ENCODE assay signal across 8 cellular contexts in the genomic region with DNA sequence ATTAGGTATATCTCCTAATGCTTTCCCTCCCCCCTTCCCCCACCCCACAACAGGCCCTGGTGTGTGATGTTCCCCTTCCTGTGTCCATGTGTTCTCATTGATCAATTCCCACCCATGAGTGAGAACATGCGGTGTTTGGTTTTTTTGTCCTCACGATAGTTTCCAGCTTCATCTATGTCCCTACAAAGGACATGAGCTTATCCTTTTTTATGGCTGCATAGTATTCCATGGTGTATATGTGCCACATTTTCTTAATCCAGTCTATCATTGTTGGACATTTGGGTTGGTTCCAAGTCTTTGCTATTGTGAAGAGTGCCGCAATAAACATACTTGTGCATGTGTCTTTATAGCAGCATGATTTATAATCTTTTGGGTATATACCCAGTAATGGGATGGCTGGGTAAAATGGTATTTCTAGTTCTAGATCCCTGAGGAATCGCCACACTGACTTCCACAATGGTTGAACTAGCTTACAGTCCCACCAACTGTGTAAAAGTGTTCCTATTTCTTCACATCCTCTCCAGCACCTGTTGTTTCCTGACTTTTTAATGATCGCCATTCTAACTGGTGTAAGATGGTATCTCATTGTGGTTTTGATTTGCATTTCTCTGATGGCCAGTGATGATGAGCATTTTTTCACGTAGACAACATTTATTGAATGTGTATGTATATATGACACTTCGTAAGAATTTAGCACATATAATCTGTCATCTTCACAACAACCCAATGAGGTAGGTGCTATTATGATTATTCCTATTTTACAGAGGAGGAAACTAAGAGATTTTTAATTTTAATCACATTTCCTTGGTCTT. TPM values are rescaled to one million over a fixed set of nuclear protein-coding genes. Genes with fewer than 3 reads are reported as not detected.
DNase-seq lines count a peak whose midpoint lies in the region; ATAC-seq, FAIRE-seq and TF ChIP-seq lines count a peak whose summit lies in the region.
"Not testable (repeated sequence)": the region's sequence is repeated elsewhere in the genome, so short reads cannot be mapped to it uniquely, and the experiment has no call there.

No MANE protein-coding gene starts in this region.

- H3K4me3 Mint-ChIP-seq in CD4-positive, alpha-beta memory T cell, result peak overlapping the region in 3 of 8 donors; percentile 12 to 53 (median 43)
- H3K4me3 Mint-ChIP-seq in activated B cell treated with CpG ODN at 0.5 μM for 24 hours (peak overlapping the region; percentile 69), natural killer cell (peak overlapping the region; percentile 3)
- peak overlapping the region; percentile 29 for H3K4me3 Mint-ChIP-seq in activated T-cell treated with anti-CD3 and anti-CD28 coated beads, Interleukin-2, amount 50 U/mL, for 24 hours
- peak overlapping the region; percentile 10 for H3K4me3 Mint-ChIP-seq in activated naive CD4-positive, alpha-beta T cell treated with anti-CD3 and anti-CD28 coated beads for 36 hours
- H3K4me3 Mint-ChIP-seq in stimulated activated naive CD8-positive, alpha-beta T cell treated with anti-CD3 and anti-CD28 coated beads, Interleukin-15, Interleukin-2, amounts not matched to agents 100 ng/mL and 50 ng/mL, for 24 hours, result peak overlapping the region; percentile 79

- not testable (repeated sequence) for FAIRE-seq in GM12878 (lab: Jason Lieb, UNC)

- H3K27me3 ChIP-seq in CD4-positive, alpha-beta memory T cell (ENCODE audit: insufficient read depth, low read length); OCI-LY1 (ENCODE audit: insufficient read depth, low read length); GM12878 (replicated peaks in 1 of 2; ENCODE audit: control insufficient read depth in 2 of 2, insufficient read depth in 2 of 2, low read length in 1 of 2): not testable (repeated sequence)

- intact Hi-C loops in CD4-positive, alpha-beta memory T cell (cut with micrococcal nuclease), result loop anchor here (10.0 kb wide), 1 partner anchor 285 kb away; no protein-coding TSS in a partner anchor
- intact Hi-C loops in activated B cell treated with CpG ODN at 0.5 μM for 24 hours (cut with micrococcal nuclease), result loop anchor here (2.0 kb wide), 1 partner anchor 71 kb away; no protein-coding TSS in a partner anchor
- intact Hi-C loops in activated naive CD4-positive, alpha-beta T cell treated with anti-CD3 and anti-CD28 coated beads for 36 hours (cut with micrococcal nuclease), result loop anchor here (10.0 kb wide), 1 partner anchor 785 kb away; no protein-coding TSS in a partner anchor
- intact Hi-C loops in GM12878 (cut with micrococcal nuclease; ENCODE audit: unreplicated experiment), result loop anchor here (10.0 kb wide), 1 partner anchor 185 kb away; no protein-coding TSS in a partner anchor
- intact Hi-C loops in natural killer cell (cut with micrococcal nuclease), result not testable (repeated sequence)

- 71% methylated on average over 7 of the region's 7 CpGs for WGBS in GM12878 (ENCODE audit: insufficient coverage, insufficient replicate concordance, low lambda C conversion rate, missing lambda C conversion rate)

- H3K9ac ChIP-seq in OCI-LY1 (ENCODE audit: low read length); GM12878 (ENCODE audit: control insufficient read depth, insufficient read depth, low read length): not testable (repeated sequence)

- H3F3A ChIP-seq in OCI-LY1 (ENCODE audit: insufficient read depth, low read length), result not testable (repeated sequence)

- H3K9me3 ChIP-seq in CD4-positive, alpha-beta memory T cell (ENCODE audit: control insufficient read depth in 1 of 2, low read length in 2 of 2); OCI-LY1 (ENCODE audit: low read length); GM12878 (replicated peaks; ENCODE audit: control insufficient read depth, insufficient read depth, low read length): not testable (repeated sequence)

- not testable (repeated sequence) for ATAC-seq in activated B cell treated with CpG ODN at 0.5 μM for 24 hours (ENCODE audit: low read depth); GM12878
- peak; percentile 40 to 71 (median 56) for ATAC-seq in natural killer cell

- not testable (repeated sequence) for BruUV-seq in GM12878 (replicated peaks; lab: Mats Ljungman, UMichigan)

- not testable (repeated sequence) for H3K9me3 Mint-ChIP-seq in CD4-positive, alpha-beta memory T cell; activated B cell treated with CpG ODN at 0.5 μM for 24 hours; activated T-cell treated with anti-CD3 and anti-CD28 coated beads, Interleukin-2, amount 50 U/mL, for 24 hours; activated naive CD4-positive, alpha-beta T cell treated with anti-CD3 and anti-CD28 coated beads for 36 hours; natural killer cell; stimulated activated naive CD8-positive, alpha-beta T cell treated with anti-CD3 and anti-CD28 coated beads, Interleukin-15, Interleukin-2, amounts not matched to agents 100 ng/mL and 50 ng/mL, for 24 hours

- peaks cover 17% of the 10 kb centered on the region; the same call in 1 of the 2 replicates for H4K20me1 ChIP-seq in OCI-LY1 (ENCODE audit: insufficient read depth, low read length)
- H4K20me1 ChIP-seq in GM12878 (ENCODE audit: control insufficient read depth, insufficient read depth), result not testable (repeated sequence)

- H3K36me3 ChIP-seq in CD4-positive, alpha-beta memory T cell (ENCODE audit: insufficient read depth, low read length), result peaks cover 10% of the 10 kb centered on the region
- H3K36me3 ChIP-seq in OCI-LY1 (ENCODE audit: insufficient read depth, low read length) (peaks cover 95% of the 10 kb centered on the region), GM12878 (ENCODE audit: control insufficient read depth in 2 of 2, insufficient read depth in 2 of 2, low read length in 1 of 2) (peaks cover 0 to 26% of the 10 kb centered on the region in 2 experiments; a peak in 2 of 4 replicates)

- H3K4me3 ChIP-seq in CD4-positive, alpha-beta memory T cell (ENCODE audit: low read length in 2 of 2), result not testable (repeated sequence)
- H3K4me3 ChIP-seq in OCI-LY1 (ENCODE audit: low read depth, low read length, poor library complexity, severe bottlenecking) (peak overlapping the region; percentile 25), GM12878 (peak overlapping the region; percentile 38; the same call in 1 of the 2 replicates)

- not testable (repeated sequence) for DNase-seq in CD4-positive, alpha-beta memory T cell; activated B cell treated with CpG ODN at 0.5 μM for 24 hours; activated T-cell treated with anti-CD3 and anti-CD28 coated beads, Interleukin-2, amount 50 U/mL, for 24 hours; activated naive CD4-positive, alpha-beta T cell treated with anti-CD3 and anti-CD28 coated beads for 36 hours; GM12878 (ENCODE audit: low read depth, low spot score); natural killer cell

- peaks cover 39 to 65% (median 52%) of the 10 kb centered on the region in 4 donors for H3K4me1 Mint-ChIP-seq in CD4-positive, alpha-beta memory T cell
- H3K4me1 Mint-ChIP-seq in activated B cell treated with CpG ODN at 0.5 μM for 24 hours, result peaks cover 72% of the 10 kb centered on the region
- H3K4me1 Mint-ChIP-seq in activated T-cell treated with anti-CD3 and anti-CD28 coated beads, Interleukin-2, amount 50 U/mL, for 24 hours (ENCODE audit: low read depth), result peaks cover 73% of the 10 kb centered on the region
- H3K4me1 Mint-ChIP-seq in activated naive CD4-positive, alpha-beta T cell treated with anti-CD3 and anti-CD28 coated beads for 36 hours (ENCODE audit: low read depth), result peaks cover 68% of the 10 kb centered on the region
- peaks cover 68 to 71% of the 10 kb centered on the region in 2 donors for H3K4me1 Mint-ChIP-seq in natural killer cell
- peaks cover 81% of the 10 kb centered on the region for H3K4me1 Mint-ChIP-seq in stimulated activated naive CD8-positive, alpha-beta T cell treated with anti-CD3 and anti-CD28 coated beads, Interleukin-15, Interleukin-2, amounts not matched to agents 100 ng/mL and 50 ng/mL, for 24 hours (ENCODE audit: low read depth)

- peaks cover 50% of the 10 kb centered on the region for H3K4me1 ChIP-seq in CD4-positive, alpha-beta memory T cell (ENCODE audit: insufficient read depth, low read length)
- peaks cover 57% of the 10 kb centered on the region for H3K4me1 ChIP-seq in OCI-LY1 (ENCODE audit: insufficient read depth, low read length, severe bottlenecking)
- not testable (repeated sequence) for H3K4me1 ChIP-seq in GM12878 (ENCODE audit: control insufficient read depth, insufficient read depth, low read length)

- not testable (repeated sequence) for TF ChIP-seq CTCF in OCI-LY1 (IDR thresholded peaks at IDR 0.05; ENCODE audit: low read length); activated B cell treated with CpG ODN at 0.5 μM for 24 hours (IDR thresholded peaks at IDR 0.05); GM12878 (IDR thresholded peaks at IDR 0.05 in 2 of 3, conservative IDR thresholded peaks at IDR 0.05 in 1 of 3; ENCODE audit: control insufficient read depth in 2 of 3, extremely low read depth in 1 of 3, insufficient read depth in 1 of 3, low read depth in 3 of 3, low read length in 3 of 3); natural killer cell (IDR thresholded peaks at IDR 0.05)

- H3K27ac ChIP-seq in CD4-positive, alpha-beta memory T cell (ENCODE audit: low read depth, low read length); GM12878 (ENCODE audit: control insufficient read depth, insufficient read depth): not testable (repeated sequence)
- H3K27ac ChIP-seq in OCI-LY1 (ENCODE audit: low read depth, low read length, poor library complexity, severe bottlenecking), result peak overlapping the region; percentile 69

- H3K27me3 Mint-ChIP-seq in CD4-positive, alpha-beta memory T cell; activated B cell treated with CpG ODN at 0.5 μM for 24 hours; activated T-cell treated with anti-CD3 and anti-CD28 coated beads, Interleukin-2, amount 50 U/mL, for 24 hours; activated naive CD4-positive, alpha-beta T cell treated with anti-CD3 and anti-CD28 coated beads for 36 hours (ENCODE audit: low read depth); natural killer cell (ENCODE audit: low read depth in 2 of 2); stimulated activated naive CD8-positive, alpha-beta T cell treated with anti-CD3 and anti-CD28 coated beads, Interleukin-15, Interleukin-2, amounts not matched to agents 100 ng/mL and 50 ng/mL, for 24 hours: not testable (repeated sequence)

- H3K4me2 ChIP-seq in OCI-LY1 (ENCODE audit: low read length) (peak overlapping the region; percentile 42; the same call in 1 of the 2 replicates), GM12878 (ENCODE audit: control insufficient read depth, insufficient read depth) (peak overlapping the region; percentile 50)

- not testable (repeated sequence) for TF ChIP-seq RAD21 in GM12878 (IDR thresholded peaks at IDR 0.05; ENCODE audit: insufficient read depth, low read depth, low read length)

- TF ChIP-seq EP300 in GM12878 (IDR thresholded peaks at IDR 0.05; ENCODE audit: borderline replicate concordance in 1 of 2, control insufficient read depth in 1 of 2, low read depth in 2 of 2, low read length in 2 of 2), result not testable (repeated sequence)

- peaks cover 24 to 38% of the 10 kb centered on the region in 2 donors for H3K36me3 Mint-ChIP-seq in CD4-positive, alpha-beta memory T cell
- H3K36me3 Mint-ChIP-seq in activated B cell treated with CpG ODN at 0.5 μM for 24 hours (ENCODE audit: low read depth), result peaks cover 80% of the 10 kb centered on the region
- H3K36me3 Mint-ChIP-seq in activated T-cell treated with anti-CD3 and anti-CD28 coated beads, Interleukin-2, amount 50 U/mL, for 24 hours (ENCODE audit: low read depth), result peaks cover 83% of the 10 kb centered on the region
- peaks cover 39% of the 10 kb centered on the region for H3K36me3 Mint-ChIP-seq in activated naive CD4-positive, alpha-beta T cell treated with anti-CD3 and anti-CD28 coated beads for 36 hours (ENCODE audit: low read depth)
- peaks cover 17% of the 10 kb centered on the region for H3K36me3 Mint-ChIP-seq in natural killer cell
- peaks cover 85% of the 10 kb centered on the region for H3K36me3 Mint-ChIP-seq in stimulated activated naive CD8-positive, alpha-beta T cell treated with anti-CD3 and anti-CD28 coated beads, Interleukin-15, Interleukin-2, amounts not matched to agents 100 ng/mL and 50 ng/mL, for 24 hours (ENCODE audit: low read depth)

- peaks cover 93% of the 10 kb centered on the region for H3K79me2 ChIP-seq in OCI-LY1 (ENCODE audit: insufficient read depth, low read length)
- H3K79me2 ChIP-seq in GM12878 (ENCODE audit: control insufficient read depth, insufficient read depth, low read length), result peaks cover 78% of the 10 kb centered on the region

- RAD21 ChIA-PET in GM12878 (lab: Charles Lee; ENCODE audit: unreplicated experiment), result interaction anchor here (1.3 to 1.7 kb wide), 2 partner anchors 9 to 57 kb away, joined by 5 to 8 read pairs; no protein-coding TSS in a partner anchor

- CTCF ChIA-PET in CD4-positive, alpha-beta memory T cell (lab: Charles Lee; ENCODE audit: partially characterized antibody), result interaction anchor here (1.3 kb wide), 1 partner anchor 8 kb away, joined by 3 read pairs; no protein-coding TSS in a partner anchor
- CTCF ChIA-PET in activated B cell treated with CpG ODN at 0.5 μM for 24 hours (lab: Charles Lee), result not testable (repeated sequence)
- CTCF ChIA-PET in activated naive CD4-positive, alpha-beta T cell treated with anti-CD3 and anti-CD28 coated beads for 36 hours (lab: Charles Lee), result interaction anchor here (0.6 to 1.0 kb wide), 2 partner anchors 70 to 94 kb away, joined by 3 read pairs; no protein-coding TSS in a partner anchor
- CTCF ChIA-PET in GM12878 (lab: Yijun Ruan, JAX), result interaction anchor here (1.8 kb wide), 1 partner anchor 109 kb away, joined by 7 read pairs; no protein-coding TSS in a partner anchor

- POLR2A ChIA-PET in CD4-positive, alpha-beta memory T cell (lab: Charles Lee; ENCODE audit: partially characterized antibody), result interaction anchor here (0.7 kb wide), 1 partner anchor 8 kb away, joined by 4 read pairs; the partner anchor contains the start of gene REL
- POLR2A ChIA-PET in activated B cell treated with CpG ODN at 0.5 μM for 24 hours (lab: Charles Lee) (interaction anchor here (0.6 to 5.2 kb wide), 4 partner anchors 8 to 71 kb away, joined by 3 to 43 read pairs (median 3); partner anchors contain the start of gene REL), GM12878 (lab: Charles Lee) (interaction anchor here (0.9 kb wide), 1 partner anchor 9 kb away, joined by 3 read pairs; no protein-coding TSS in a partner anchor)

- in situ Hi-C loops in GM12878 (cut with MboI), result not testable (repeated sequence)

- SMC1A ChIA-PET in GM12878 (lab: Charles Lee; ENCODE audit: uncharacterized antibody, unreplicated experiment), result interaction anchor here (0.7 to 2.9 kb wide), 3 partner anchors 8 to 103 kb away, joined by 3 to 11 read pairs (median 8); partner anchors contain the start of gene REL

- peak overlapping the region in 4 of 7 donors; percentile 10 to 84 (median 70) for H3K27ac Mint-ChIP-seq in CD4-positive, alpha-beta memory T cell
- H3K27ac Mint-ChIP-seq in activated B cell treated with CpG ODN at 0.5 μM for 24 hours (peak overlapping the region; percentile 80), natural killer cell (peak overlapping the region; percentile 78 to 81)
- H3K27ac Mint-ChIP-seq in activated T-cell treated with anti-CD3 and anti-CD28 coated beads, Interleukin-2, amount 50 U/mL, for 24 hours, result peak overlapping the region; percentile 84
- peak overlapping the region; percentile 62 for H3K27ac Mint-ChIP-seq in activated naive CD4-positive, alpha-beta T cell treated with anti-CD3 and anti-CD28 coated beads for 36 hours
- peak overlapping the region; percentile 92 for H3K27ac Mint-ChIP-seq in stimulated activated naive CD8-positive, alpha-beta T cell treated with anti-CD3 and anti-CD28 coated beads, Interleukin-15, Interleukin-2, amounts not matched to agents 100 ng/mL and 50 ng/mL, for 24 hours

- TF ChIP-seq POLR2A in GM12878 (IDR thresholded peaks at IDR 0.05; ENCODE audit: low read depth, low read length), result not testable (repeated sequence)

- not testable (repeated sequence) for H2AFZ ChIP-seq in OCI-LY1 (ENCODE audit: low read length); GM12878 (ENCODE audit: control insufficient read depth, low read depth, low read length)

- not testable (repeated sequence) for H3K9me2 ChIP-seq in OCI-LY1 (ENCODE audit: low read depth, low read length)

RNA-seq across cellular contexts. Expression of gene REL, which starts 8.4 kb away (rescaled TPM):
- 10 to 100 TPM; 26.5 to 28.0 TPM for total RNA-seq in CD4-positive, alpha-beta memory T cell
- polyA plus RNA-seq in CD4-positive, alpha-beta memory T cell, result 10 to 100 TPM in 1 of 2 donors, 1 to 10 TPM in 1; 3.8 to 12.3 TPM
- total RNA-seq in activated B cell treated with CpG ODN at 0.5 μM for 24 hours, result 211 and 238 TPM in 2 replicates
- total RNA-seq in activated naive CD4-positive, alpha-beta T cell treated with anti-CD3 and anti-CD28 coated beads for 36 hours, result 10 to 100 TPM; 40.3 to 40.5 TPM
- total RNA-seq in GM12878 (2013; cell fraction: nucleolus; rRNA removed), result 245 and 256 TPM in 2 replicates
- total RNA-seq in GM12878 (2014; rRNA removed), result 35.5 and 41.1 TPM in 2 replicates
- total RNA-seq in GM12878 (2014; rRNA removed; fragmentation: Illumina TruSeq; extraction: Trizol), result 48.9 and 53.0 TPM in 2 replicates
- 49.3 and 52.4 TPM in 2 replicates for total RNA-seq in GM12878 (2021)
- 13.0 TPM for polyA plus RNA-seq in GM12878 (2011; ENCODE audit: low read depth)
- 27.8 and 35.1 TPM in 2 replicates for polyA plus RNA-seq in GM12878 (2011; rRNA removed)
- 14.0 and 18.0 TPM in 2 replicates for polyA plus RNA-seq in GM12878 (2011; cell fraction: cytosol; rRNA removed)
- polyA plus RNA-seq in GM12878 (2011; cell fraction: nucleus; rRNA removed), result 18.9 and 23.2 TPM in 2 replicates
- 11.0 and 15.9 TPM in 2 replicates for polyA plus RNA-seq in GM12878 (2012)
- polyA plus RNA-seq in GM12878 (2014; fragmentation: Illumina TruSeq; extraction: Trizol), result 47.5 and 56.1 TPM in 2 replicates
- 10 to 100 TPM in 1 of 2 experiments, 1 to 10 TPM in 1; 6.3 to 17.7 TPM for polyA plus RNA-seq in GM12878 (2014; fragmentation: Nextera tagmentation; extraction: Ambion mirVana)
- polyA plus RNA-seq in GM12878 (2014; rRNA removed), result 20.2 and 25.4 TPM in 2 replicates
- polyA plus RNA-seq in GM12878 (2016; fragmentation: Nextera tagmentation; extraction: Ambion mirVana), result 10 to 100 TPM; 21.9 to 25.4 TPM
- polyA minus RNA-seq in GM12878 (2011; rRNA and poly(A)+ RNA removed), result 53.4 and 82.2 TPM in 2 replicates
- polyA minus RNA-seq in GM12878 (2011; cell fraction: cytosol; rRNA and poly(A)+ RNA removed), result 21.5 and 23.4 TPM in 2 replicates
- polyA minus RNA-seq in GM12878 (2011; cell fraction: nucleus; rRNA and poly(A)+ RNA removed), result 21.8 and 37.1 TPM in 2 replicates
- 100 to 1,000 TPM; 128 to 197 (median 178) TPM for total RNA-seq in natural killer cell
